13 cellular contexts compared by ENCODE assay signal in genomic region chr19:46180701-46181385, GRCh38. TPM values are rescaled to one million over a fixed set of nuclear protein-coding genes. Genes with fewer than 3 reads are reported as not detected.
DNase-seq lines count a peak whose midpoint lies in the region; ATAC-seq and TF ChIP-seq lines count a peak whose summit lies in the region.
"Had no signal": no experiment of that assay in that cellular context is flagged by ENCODE, and none has a peak within 500 bp of the region (broad histone marks: within the 10 kb centered on the region; RNA-seq: fewer than 3 reads in every experiment).

No MANE protein-coding gene starts in this region.

- H3K9me2 ChIP-seq in GM23248 (ENCODE audit: insufficient read depth) = no peaks in the 10 kb centered on the region
- no peaks in the 10 kb centered on the region for H3K9me2 ChIP-seq in PC-9 (ENCODE audit: insufficient read depth)

- H3F3A ChIP-seq in GM23248 (ENCODE audit: insufficient read depth) (peaks cover 34% of the 10 kb centered on the region), PC-9 (ENCODE audit: insufficient read depth, low read depth) (peaks cover 26% of the 10 kb centered on the region)

- H4K20me1 ChIP-seq in GM23248 (ENCODE audit: insufficient read depth) (no peaks in the 10 kb centered on the region), PC-9 (ENCODE audit: insufficient read depth) (no peaks in the 10 kb centered on the region)

- intact Hi-C loops in PC-9 (cut with micrococcal nuclease; ENCODE audit: unreplicated experiment) (loop anchor here (2.0 kb wide), 1 partner anchor 48 kb away; no protein-coding TSS in a partner anchor), sciatic nerve (cut with DNase I) (loop anchor here (10.0 kb wide), 1 partner anchor 96 kb away; no protein-coding TSS in a partner anchor), right lobe of liver (cut with DNase I) (loop anchor here in 1 of 2 donors (10.0 kb wide), 2 partner anchors 84 to 96 kb away; no protein-coding TSS in a partner anchor)

- DNase-seq in GM23248 = peak; percentile 87
- peak; percentile 74 to 86 for DNase-seq in PC-9
- peak; percentile 85 for DNase-seq in epithelial cell of esophagus (ENCODE audit: low read depth)
- no peak for DNase-seq in sciatic nerve (ENCODE audit: low spot score)
- no peak for DNase-seq in activated gamma-delta T cell (lab: John Stamatoyannopoulos, UW)
- no peak for DNase-seq in DMS 273 treated with DMSO at 0.1 percent for 48 hours (lab: John Stamatoyannopoulos, UW)
- DNase-seq in right lobe of liver = no peak
- DNase-seq: CD4-positive, alpha-beta T cell; GF-D8; SJCRH30 had no signal

- no peaks in the 10 kb centered on the region for H3K9me3 ChIP-seq in GM23248 (ENCODE audit: low read depth)
- no peaks in the 10 kb centered on the region for H3K9me3 ChIP-seq in PC-9 (ENCODE audit: insufficient read depth, low read depth)
- no peaks in the 10 kb centered on the region for H3K9me3 ChIP-seq in right lobe of liver
- H3K9me3 ChIP-seq: SJCRH30 had no signal

- H2AFZ ChIP-seq in GM23248 (no peak overlapping the region), PC-9 (no peak overlapping the region; the same call in 1 of the 2 replicates)

- ATAC-seq in sciatic nerve (no peak), right lobe of liver (no peak)

- 32 to 36% methylated on average over 5 of the region's 5 CpGs for WGBS in GM23248 (ENCODE audit: low coverage in 1 of 2, low lambda C conversion rate in 2 of 2, missing lambda C conversion rate in 2 of 2), 2 experiments
- WGBS in right lobe of liver (ENCODE audit: insufficient coverage, low coverage, low lambda C conversion rate, missing lambda C conversion rate) = 50% methylated on average over 5 of the region's 5 CpGs

- peaks cover 11% of the 10 kb centered on the region; the same call in 1 of the 2 replicates for H3K27me3 ChIP-seq in GM23248 (replicated peaks; ENCODE audit: insufficient read depth)
- H3K27me3 ChIP-seq in PC-9 (ENCODE audit: insufficient read depth, low read depth) = no peaks in the 10 kb centered on the region
- H3K27me3 ChIP-seq in right lobe of liver = no peaks in the 10 kb centered on the region
- H3K27me3 ChIP-seq: SJCRH30 had no signal

- in situ Hi-C loops in GM23248 (cut with MboI) = no loop called here

- H3K4me2 ChIP-seq in GM23248 (ENCODE audit: unreplicated experiment) (peak overlapping the region; percentile 47), PC-9 (peak overlapping the region; percentile 55)

- TF ChIP-seq CTCF in PC-9 (conservative IDR thresholded peaks at IDR 0.05) (no peak), epithelial cell of esophagus (IDR thresholded peaks at IDR 0.05; ENCODE audit: insufficient read depth, low read depth, low read length, missing control alignments) (no peak), right lobe of liver (IDR thresholded peaks at IDR 0.05) (no peak)

- H3K4me3 ChIP-seq in GM23248 = no peak overlapping the region
- peak overlapping the region; percentile 8; the same call in 1 of the 2 replicates for H3K4me3 ChIP-seq in PC-9
- no peak overlapping the region for H3K4me3 ChIP-seq in epithelial cell of esophagus (ENCODE audit: low read length)
- peak overlapping the region in 5 of 7 experiments; percentile 8 to 19 (median 10) for H3K4me3 ChIP-seq in skin epidermis
- no peak overlapping the region for H3K4me3 ChIP-seq in right lobe of liver
- H3K4me3 ChIP-seq: SJCRH30 had no signal

- POLR2A ChIA-PET in PC-9 (lab: Charles Lee; ENCODE audit: unreplicated experiment) = interaction anchor here (0.6 kb wide), 1 partner anchor 65 kb away, joined by 6 read pairs; no protein-coding TSS in a partner anchor

- no TSS peak for BruUV-seq in PC-9 (replicated peaks; lab: Mats Ljungman, UMichigan)

- CTCF ChIA-PET in PC-9 (lab: Charles Lee) = interaction anchor here (0.7 kb wide), 1 partner anchor 27 kb away, joined by 3 read pairs; no protein-coding TSS in a partner anchor

- H3K79me2 ChIP-seq in GM23248 (ENCODE audit: insufficient read depth) = no peaks in the 10 kb centered on the region
- no peaks in the 10 kb centered on the region for H3K79me2 ChIP-seq in PC-9 (ENCODE audit: low read depth)

- H3K36me3 ChIP-seq in GM23248 (ENCODE audit: low read depth) (no peaks in the 10 kb centered on the region), PC-9 (ENCODE audit: low read depth) (no peaks in the 10 kb centered on the region), right lobe of liver (no peaks in the 10 kb centered on the region)
- H3K36me3 ChIP-seq: SJCRH30 had no signal

- H3K9ac ChIP-seq in GM23248 = peak overlapping the region; percentile 40

- H3K27ac ChIP-seq in GM23248 = peak overlapping the region; percentile 65
- peak overlapping the region; percentile 74 for H3K27ac ChIP-seq in PC-9
- peak overlapping the region in 16 of 21 experiments; percentile 8 to 83 (median 56) for H3K27ac ChIP-seq in skin epidermis
- H3K27ac ChIP-seq in right lobe of liver = no peak overlapping the region
- H3K27ac ChIP-seq: SJCRH30 had no signal

- TF ChIP-seq POLR2A in right lobe of liver (IDR thresholded peaks at IDR 0.05) = no peak

- H3K4me1 ChIP-seq in GM23248 (ENCODE audit: insufficient read depth) (peaks cover 36% of the 10 kb centered on the region), PC-9 (replicated peaks; ENCODE audit: insufficient read depth) (peaks cover 34% of the 10 kb centered on the region), right lobe of liver (no peaks in the 10 kb centered on the region)
- H3K4me1 ChIP-seq: SJCRH30 had no signal

RNA-seq across cellular contexts. Expression of gene IGFL2, which starts 32.8 kb away (rescaled TPM):
- not detected in 2 replicates for total RNA-seq in GM23248 (2014; rRNA removed; shearing (Covaris generic))
- not detected in 2 replicates for polyA plus RNA-seq in GM23248 (2016; fragmentation: Nextera tagmentation; extraction: Ambion mirVana)
- total RNA-seq in PC-9 (2021) = 1.0 TPM in 1 of 2 replicates, not detected in the other
- total RNA-seq in sciatic nerve = 0.85 TPM
- total RNA-seq in right lobe of liver = not detected
- total RNA-seq: CD4-positive, alpha-beta T cell; fibroblast of villous mesenchyme; SJCRH30 had no signal

RNA-seq across cellular contexts. Expression of gene IGFL1, which starts 48.7 kb away (rescaled TPM):
- not detected in 2 replicates for total RNA-seq in GM23248 (2014; rRNA removed; shearing (Covaris generic))
- not detected in 2 replicates for polyA plus RNA-seq in GM23248 (2016; fragmentation: Nextera tagmentation; extraction: Ambion mirVana)
- total RNA-seq in PC-9 (2021) (2.6 and 3.7 TPM in 2 replicates), sciatic nerve (not detected), right lobe of liver (not detected)
- total RNA-seq: activated naive CD4-positive, alpha-beta T cell treated with anti-CD3 and anti-CD28 coated beads, Interleukin-2, amount 50 U/mL, for 72 hours; CD4-positive, alpha-beta T cell; fibroblast of villous mesenchyme; SJCRH30 had no signal

RNA-seq across cellular contexts. Expression of gene IGFL3, which starts 56.4 kb away (rescaled TPM):
- total RNA-seq in GM23248 (2014; rRNA removed; shearing (Covaris generic)) = not detected in 2 replicates
- not detected in 2 replicates for polyA plus RNA-seq in GM23248 (2016; fragmentation: Nextera tagmentation; extraction: Ambion mirVana)
- total RNA-seq in PC-9 (2021) = 0.96 TPM in 1 of 2 replicates, not detected in the other
- not detected for total RNA-seq in sciatic nerve
- total RNA-seq in right lobe of liver = not detected
- total RNA-seq: activated naive CD4-positive, alpha-beta T cell treated with anti-CD3 and anti-CD28 coated beads, Interleukin-2, amount 50 U/mL, for 72 hours; CD4-positive, alpha-beta T cell; fibroblast of villous mesenchyme; SJCRH30 had no signal

Comparison
In these comparisons a context has a peak if more than half of its experiments do, and no peak if none do; other contexts are left out.
1. DNase-seq: peak in GM23248 (single experiment), PC-9 (2 of 2) and epithelial cell of esophagus (single experiment); none in sciatic nerve (single experiment), activated gamma-delta T cell (single experiment), DMS 273 treated with DMSO at 0.1 percent for 48 hours (single experiment) and right lobe of liver (0 of 3).
2. H3K27ac ChIP-seq: peak in GM23248 (single experiment), PC-9 (single experiment) and skin epidermis (16 of 21); none in right lobe of liver (0 of 3).
3. H3K4me3 ChIP-seq: peak in PC-9 (single experiment) and skin epidermis (5 of 7); none in GM23248 (single experiment), epithelial cell of esophagus (single experiment) and right lobe of liver (0 of 3).